ENCODE assay signal across 21 cellular contexts in genomic region chr19:10003271-10003670, GRCh38. TPM values are rescaled to one million over a fixed set of nuclear protein-coding genes. Genes with fewer than 3 reads are reported as not detected.
A peak's percentile ranks its signal among the peaks of the same experiment; 100 is the strongest.
DNase-seq lines count a peak whose midpoint lies in the region; ATAC-seq, FAIRE-seq and TF ChIP-seq lines count a peak whose summit lies in the region.
"Had no signal": no experiment of that assay in that cellular context is flagged by ENCODE, and none has a peak within 500 bp of the region (broad histone marks: within the 10 kb centered on the region; RNA-seq: fewer than 3 reads in every experiment).

No MANE protein-coding gene starts in this region.

- intact Hi-C loops in HepG2 (cut with micrococcal nuclease; ENCODE audit: unreplicated experiment) (loop anchor here (2.0 kb wide), 1 partner anchor 68 kb away; no protein-coding TSS in a partner anchor), right lobe of liver (cut with DNase I) (no loop called here)

- TF ChIP-seq RAD21 in HepG2 (CRISPR knock-in tag; IDR thresholded peaks at IDR 0.05), result no peak

- H3K4me3 Mint-ChIP-seq in neural progenitor cell, result peak overlapping the region; percentile 19
- H3K4me3 Mint-ChIP-seq: CD14-positive monocyte had no signal

- no peaks in the 10 kb centered on the region for H3F3A ChIP-seq in neural progenitor cell (ENCODE audit: low read depth)

- H3K9ac ChIP-seq in HepG2 (ENCODE audit: insufficient read depth, low read depth, low read length), result no peak overlapping the region
- no peak overlapping the region for H3K9ac ChIP-seq in neural progenitor cell
- H3K9ac ChIP-seq: GM23248 had no signal

- H3K36me3 ChIP-seq in HepG2 (replicated peaks in 1 of 2; ENCODE audit: control insufficient read depth in 1 of 2, insufficient read depth in 2 of 2, low read length in 2 of 2), result no peaks in the 10 kb centered on the region
- no peaks in the 10 kb centered on the region for H3K36me3 ChIP-seq in right lobe of liver
- no peaks in the 10 kb centered on the region for H3K36me3 ChIP-seq in neural progenitor cell
- H3K36me3 ChIP-seq: MG63 had no signal

- TF ChIP-seq CTCF in HepG2 (CRISPR knock-in tag; IDR thresholded peaks at IDR 0.05) (no peak), right lobe of liver (IDR thresholded peaks at IDR 0.05) (no peak), neural progenitor cell (IDR thresholded peaks at IDR 0.05) (no peak)

- H3K27ac ChIP-seq in HepG2 (ENCODE audit: extremely low read length, insufficient read depth, low read length) (no peak overlapping the region), right lobe of liver (no peak overlapping the region), neural progenitor cell (no peak overlapping the region)
- H3K27ac ChIP-seq: GM23248 had no signal

- ATAC-seq in HepG2 (no peak), right lobe of liver (no peak), HG03108 (IDR thresholded peaks at IDR 0.05; ENCODE audit: unreplicated experiment) (no peak)
- ATAC-seq: HCT116 had no signal

- H3K36me3 Mint-ChIP-seq in neural progenitor cell, result no peaks in the 10 kb centered on the region
- H3K36me3 Mint-ChIP-seq: CD14-positive monocyte had no signal

- H3K27ac Mint-ChIP-seq in neural progenitor cell, result no peak overlapping the region

- H4K20me1 ChIP-seq in HepG2 (ENCODE audit: insufficient read depth, low read length) (no peaks in the 10 kb centered on the region), neural progenitor cell (ENCODE audit: low read depth) (peaks cover under 1% of the 10 kb centered on the region)

- no peak for TF ChIP-seq EP300 in HepG2 (IDR thresholded peaks at IDR 0.05; ENCODE audit: low read depth in 2 of 2, low read length in 2 of 2)
- no peak for TF ChIP-seq EP300 in HepG2 (CRISPR knock-in tag; IDR thresholded peaks at IDR 0.05; ENCODE audit: borderline replicate concordance)

- H3K27me3 ChIP-seq in HepG2 (ENCODE audit: control insufficient read depth in 1 of 2, insufficient read depth in 2 of 2, low read length in 2 of 2) (peaks cover 0 to 13% of the 10 kb centered on the region in 2 experiments; a peak in 3 of 5 replicates), right lobe of liver (no peaks in the 10 kb centered on the region), neural progenitor cell (peaks cover 19% of the 10 kb centered on the region)
- H3K27me3 ChIP-seq: MG63 had no signal

- POLR2A ChIA-PET in HepG2 (lab: Yijun Ruan, JAX), result no interaction called here

- no peak overlapping the region for H3K4me3 ChIP-seq in HepG2 (replicated peaks in 1 of 3; ENCODE audit: insufficient read depth in 1 of 3, low read depth in 2 of 3, low read length in 3 of 3)
- H3K4me3 ChIP-seq in right lobe of liver, result no peak overlapping the region
- no peak overlapping the region for H3K4me3 ChIP-seq in neural progenitor cell
- H3K4me3 ChIP-seq: GM23248, MG63 had no signal

- peaks cover 2% of the 10 kb centered on the region for H3K9me3 Mint-ChIP-seq in neural progenitor cell

- CTCF ChIA-PET in HepG2 (lab: Yijun Ruan, JAX; ENCODE audit: low intra/inter-chr PET ratio, low total read pairs), result no interaction called here

- BruUV-seq in HepG2 (replicated peaks; lab: Mats Ljungman, UMichigan), result no TSS peak

- H3K4me1 ChIP-seq in HepG2 (ENCODE audit: insufficient read depth, low read length) (peaks cover 12% of the 10 kb centered on the region), right lobe of liver (peaks cover 0 to 13% (median 3%) of the 10 kb centered on the region in 4 donors), neural progenitor cell (no peaks in the 10 kb centered on the region)

- H3K9me3 ChIP-seq in HepG2 (ENCODE audit: low read length), result no peaks in the 10 kb centered on the region
- no peaks in the 10 kb centered on the region for H3K9me3 ChIP-seq in right lobe of liver
- H3K9me3 ChIP-seq in neural progenitor cell (ENCODE audit: low read depth), result no peaks in the 10 kb centered on the region
- H3K9me3 ChIP-seq: MG63 had no signal

- in situ Hi-C loops in HepG2 (cut with HindIII; ENCODE audit: extremely low pct_ligation_motif_present, low pct_unique_long_range_greater_than_20kb), result no loop called here

- 30% methylated on average over 6 of the region's 6 CpGs for WGBS in HepG2 (ENCODE audit: low lambda C conversion rate)
- 69% methylated on average over 4 of the region's 6 CpGs for WGBS in right lobe of liver (ENCODE audit: insufficient coverage, low coverage, low lambda C conversion rate, missing lambda C conversion rate)

- H3K27me3 Mint-ChIP-seq in neural progenitor cell (ENCODE audit: insufficient read depth, low read depth), result peaks cover 29% of the 10 kb centered on the region

- H2AFZ ChIP-seq in HepG2 (ENCODE audit: low read length) (no peak overlapping the region), neural progenitor cell (replicated peaks) (no peak overlapping the region)
- H2AFZ ChIP-seq: GM23248 had no signal

- H3K79me2 ChIP-seq in HepG2 (ENCODE audit: insufficient read depth, low read length) (no peaks in the 10 kb centered on the region), neural progenitor cell (ENCODE audit: low read depth) (no peaks in the 10 kb centered on the region)

- DNase-seq in HepG2 (ENCODE audit: low spot score) (no peak), right lobe of liver (no peak), RPMI8226 (peak; percentile 25), neural progenitor cell (ENCODE audit: low spot score) (no peak), dedifferentiated amniotic fluid mesenchymal stem cell (ENCODE audit: extremely low spot score) (no peak), SKM-1 (lab: John Stamatoyannopoulos, UW; ENCODE audit: unreplicated experiment) (no peak)
- no peak for DNase-seq in activated effector memory CD4-positive, alpha-beta T cell treated with anti-CD3 and anti-CD28 coated beads, Interleukin-2, amount 50 U/mL, for 16 hours
- DNase-seq: DMS79 treated with DMSO at 0.1 percent for 48 hours, GM23248, MG63, NCI-H1092, NCI-H1436, NCI-H187 treated with DMSO at 0.1 percent for 48 hours, SIG-M5 had no signal

- TF ChIP-seq POLR2A in HepG2 (IDR thresholded peaks at IDR 0.05; ENCODE audit: insufficient read depth in 1 of 2, low read depth in 2 of 2, low read length in 2 of 2) (no peak), right lobe of liver (IDR thresholded peaks at IDR 0.05) (no peak)

- no peak overlapping the region for H3K4me2 ChIP-seq in HepG2 (ENCODE audit: low read depth, low read length)
- no peak overlapping the region for H3K4me2 ChIP-seq in neural progenitor cell

- H3K4me1 Mint-ChIP-seq in neural progenitor cell, result peaks cover 16% of the 10 kb centered on the region
- H3K4me1 Mint-ChIP-seq: CD14-positive monocyte had no signal

- FAIRE-seq in HepG2 (lab: Jason Lieb, UNC), result no peak
- FAIRE-seq: A204.1, GM12891 had no signal

RNA-seq across cellular contexts. Expression of gene COL5A3, which starts 7.0 kb away (rescaled TPM):
- total RNA-seq in HepG2 (2016; rRNA removed; fragmentation: Illumina TruSeq; extraction: Trizol), result 0.02 TPM in 1 of 2 replicates, not detected in the other
- total RNA-seq in HepG2 (2016; cell fraction: cytosol; rRNA removed; fragmentation: Illumina TruSeq; extraction: Trizol; ENCODE audit: low read depth), result not detected in 2 replicates
- total RNA-seq in HepG2 (2016; cell fraction: insoluble cytoplasmic fraction; rRNA removed; fragmentation: Illumina TruSeq; extraction: Trizol), result 0.02 TPM in 1 of 2 replicates, not detected in the other
- total RNA-seq in HepG2 (2016; cell fraction: membrane; rRNA removed; fragmentation: Illumina TruSeq; extraction: Trizol), result not detected in 2 replicates
- total RNA-seq in HepG2 (2016; cell fraction: nucleus; rRNA removed; fragmentation: Illumina TruSeq; extraction: Trizol), result not detected in 2 replicates
- polyA plus RNA-seq in HepG2 (2011; rRNA removed), result 0.03 TPM in 1 of 2 replicates, not detected in the other
- polyA plus RNA-seq in HepG2 (2011; cell fraction: cytosol; rRNA removed), result not detected in 2 replicates
- polyA plus RNA-seq in HepG2 (2011; cell fraction: nucleus; rRNA removed), result 0.07 and 0.11 TPM in 2 replicates
- polyA plus RNA-seq in HepG2 (2012), result not detected in 2 replicates
- not detected in 2 replicates for polyA plus RNA-seq in HepG2 (2016; cell fraction: cytosol; fragmentation: Illumina TruSeq; extraction: Trizol; ENCODE audit: low read depth)
- polyA plus RNA-seq in HepG2 (2016; cell fraction: insoluble cytoplasmic fraction; fragmentation: Illumina TruSeq; extraction: Trizol; ENCODE audit: low read depth), result not detected in 2 replicates
- not detected in 2 replicates for polyA plus RNA-seq in HepG2 (2016; cell fraction: membrane; fragmentation: Illumina TruSeq; extraction: Trizol; ENCODE audit: low read depth)
- not detected in 2 replicates for polyA plus RNA-seq in HepG2 (2016; cell fraction: nucleus; fragmentation: Illumina TruSeq; extraction: Trizol; ENCODE audit: insufficient read depth, low read depth)
- 0.16 TPM in 1 of 2 replicates, not detected in the other for polyA minus RNA-seq in HepG2 (2011; rRNA and poly(A)+ RNA removed; ENCODE audit: low replicate concordance)
- polyA minus RNA-seq in HepG2 (2011; cell fraction: cytosol; rRNA and poly(A)+ RNA removed), result not detected in 2 replicates
- polyA minus RNA-seq in HepG2 (2011; cell fraction: nucleus; rRNA and poly(A)+ RNA removed), result not detected in 2 replicates
- total RNA-seq in right lobe of liver, result 10 to 100 TPM in 2 of 6 experiments, 1 to 10 TPM in 4; 3.3 to 20.2 (median 9.4) TPM
- 0.15 TPM in 1 of 2 replicates, not detected in the other for total RNA-seq in neural progenitor cell (ENCODE audit: low replicate concordance)
- polyA plus RNA-seq: CD14-positive monocyte had no signal

RNA-seq across cellular contexts. Expression of gene RDH8, which starts 10.0 kb away (rescaled TPM):
- total RNA-seq in HepG2 (2016; rRNA removed; fragmentation: Illumina TruSeq; extraction: Trizol), result not detected in 2 replicates
- not detected in 2 replicates for total RNA-seq in HepG2 (2016; cell fraction: cytosol; rRNA removed; fragmentation: Illumina TruSeq; extraction: Trizol; ENCODE audit: low read depth)
- not detected in 2 replicates for total RNA-seq in HepG2 (2016; cell fraction: insoluble cytoplasmic fraction; rRNA removed; fragmentation: Illumina TruSeq; extraction: Trizol)
- total RNA-seq in HepG2 (2016; cell fraction: membrane; rRNA removed; fragmentation: Illumina TruSeq; extraction: Trizol), result not detected in 2 replicates
- not detected in 2 replicates for total RNA-seq in HepG2 (2016; cell fraction: nucleus; rRNA removed; fragmentation: Illumina TruSeq; extraction: Trizol)
- not detected in 2 replicates for polyA plus RNA-seq in HepG2 (2011; rRNA removed)
- polyA plus RNA-seq in HepG2 (2011; cell fraction: cytosol; rRNA removed), result not detected in 2 replicates
- polyA plus RNA-seq in HepG2 (2011; cell fraction: nucleus; rRNA removed), result not detected in 2 replicates
- polyA plus RNA-seq in HepG2 (2012), result not detected in 2 replicates
- not detected in 2 replicates for polyA plus RNA-seq in HepG2 (2016; cell fraction: cytosol; fragmentation: Illumina TruSeq; extraction: Trizol; ENCODE audit: low read depth)
- not detected in 2 replicates for polyA plus RNA-seq in HepG2 (2016; cell fraction: insoluble cytoplasmic fraction; fragmentation: Illumina TruSeq; extraction: Trizol; ENCODE audit: low read depth)
- polyA plus RNA-seq in HepG2 (2016; cell fraction: membrane; fragmentation: Illumina TruSeq; extraction: Trizol; ENCODE audit: low read depth), result not detected in 2 replicates
- not detected in 2 replicates for polyA plus RNA-seq in HepG2 (2016; cell fraction: nucleus; fragmentation: Illumina TruSeq; extraction: Trizol; ENCODE audit: insufficient read depth, low read depth)
- polyA minus RNA-seq in HepG2 (2011; rRNA and poly(A)+ RNA removed; ENCODE audit: low replicate concordance), result not detected in 2 replicates
- polyA minus RNA-seq in HepG2 (2011; cell fraction: cytosol; rRNA and poly(A)+ RNA removed), result not detected in 2 replicates
- not detected in 2 replicates for polyA minus RNA-seq in HepG2 (2011; cell fraction: nucleus; rRNA and poly(A)+ RNA removed)
- total RNA-seq in right lobe of liver, result not detected
- not detected in 2 replicates for total RNA-seq in neural progenitor cell (ENCODE audit: low replicate concordance)
- total RNA-seq: LHCN-M2, NCI-H460 had no signal
- polyA plus RNA-seq: CD14-positive monocyte had no signal
